ENCODE assay signal across 1 cellular context in genomic region chr2:164711246-164712138, GRCh38.
TF ChIP-seq lines count a peak whose summit lies in the region.

No MANE protein-coding gene starts in this region.

TF ChIP-seq in A549, 52 proteins besides CTCF, POLR2A, EP300 and RAD21 (continued from another document):
- TF ChIP-seq, protein P1, sequence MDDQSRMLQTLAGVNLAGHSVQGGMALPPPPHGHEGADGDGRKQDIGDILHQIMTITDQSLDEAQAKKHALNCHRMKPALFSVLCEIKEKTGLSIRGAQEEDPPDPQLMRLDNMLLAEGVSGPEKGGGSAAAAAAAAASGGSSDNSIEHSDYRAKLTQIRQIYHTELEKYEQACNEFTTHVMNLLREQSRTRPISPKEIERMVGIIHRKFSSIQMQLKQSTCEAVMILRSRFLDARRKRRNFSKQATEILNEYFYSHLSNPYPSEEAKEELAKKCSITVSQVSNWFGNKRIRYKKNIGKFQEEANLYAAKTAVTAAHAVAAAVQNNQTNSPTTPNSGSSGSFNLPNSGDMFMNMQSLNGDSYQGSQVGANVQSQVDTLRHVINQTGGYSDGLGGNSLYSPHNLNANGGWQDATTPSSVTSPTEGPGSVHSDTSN (IDR thresholded peaks at IDR 0.05): 0 out of 2 replicates have a peak, but pooled peaks have one; percentile 57
- no peak for TF ChIP-seq FOSB (CRISPR knock-in tag; IDR thresholded peaks at IDR 0.05)
- no peak; the same call in 2 of the 3 replicates for TF ChIP-seq BCL3 (IDR thresholded peaks at IDR 0.05)
- TF ChIP-seq, protein P2, sequence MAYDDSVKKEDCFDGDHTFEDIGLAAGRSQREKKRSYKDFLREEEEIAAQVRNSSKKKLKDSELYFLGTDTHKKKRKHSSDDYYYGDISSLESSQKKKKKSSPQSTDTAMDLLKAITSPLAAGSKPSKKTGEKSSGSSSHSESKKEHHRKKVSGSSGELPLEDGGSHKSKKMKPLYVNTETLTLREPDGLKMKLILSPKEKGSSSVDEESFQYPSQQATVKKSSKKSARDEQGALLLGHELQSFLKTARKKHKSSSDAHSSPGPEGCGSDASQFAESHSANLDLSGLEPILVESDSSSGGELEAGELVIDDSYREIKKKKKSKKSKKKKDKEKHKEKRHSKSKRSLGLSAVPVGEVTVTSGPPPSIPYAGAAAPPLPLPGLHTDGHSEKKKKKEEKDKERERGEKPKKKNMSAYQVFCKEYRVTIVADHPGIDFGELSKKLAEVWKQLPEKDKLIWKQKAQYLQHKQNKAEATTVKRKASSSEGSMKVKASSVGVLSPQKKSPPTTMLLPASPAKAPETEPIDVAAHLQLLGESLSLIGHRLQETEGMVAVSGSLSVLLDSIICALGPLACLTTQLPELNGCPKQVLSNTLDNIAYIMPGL (CRISPR knock-in tag; IDR thresholded peaks at IDR 0.05; ENCODE audit: borderline replicate concordance): no peak
- no peak for TF ChIP-seq RARB (CRISPR knock-in tag; IDR thresholded peaks at IDR 0.05)
- TF ChIP-seq HOXA7 (CRISPR knock-in tag; IDR thresholded peaks at IDR 0.05): no peak; the same call in 1 of the 2 replicates
- no peak for TF ChIP-seq MAZ (IDR thresholded peaks at IDR 0.05; ENCODE audit: borderline replicate concordance, low read depth, low read length)
- peak; percentile 95 for TF ChIP-seq GATA3 (IDR thresholded peaks at IDR 0.05; ENCODE audit: borderline replicate concordance)
- TF ChIP-seq HOXB5 (CRISPR knock-in tag; IDR thresholded peaks at IDR 0.05): 0 out of 2 replicates have a peak, but pooled peaks have one; percentile 68
- no peak for TF ChIP-seq HEYL (CRISPR knock-in tag; IDR thresholded peaks at IDR 0.05)
- TF ChIP-seq USF2 (IDR thresholded peaks at IDR 0.05): no peak
- no peak for TF ChIP-seq FOXS1 (CRISPR knock-in tag; IDR thresholded peaks at IDR 0.05)
- no peak for TF ChIP-seq KDM5A (IDR thresholded peaks at IDR 0.05)
- TF ChIP-seq CHD2 (IDR thresholded peaks at IDR 0.05; ENCODE audit: low read length, partially characterized antibody): no peak
- no peak for TF ChIP-seq CBX2 (IDR thresholded peaks at IDR 0.05; ENCODE audit: borderline replicate concordance, low read depth)
- TF ChIP-seq SREBF2 (IDR thresholded peaks at IDR 0.05): no peak
- peak; percentile 64 for TF ChIP-seq MAFK (IDR thresholded peaks at IDR 0.05; ENCODE audit: partially characterized antibody)
- no peak for TF ChIP-seq RFX5 (IDR thresholded peaks at IDR 0.05)
- no peak for TF ChIP-seq ZSCAN20 (CRISPR knock-in tag; IDR thresholded peaks at IDR 0.05)
- TF ChIP-seq TFCP2L1 (CRISPR knock-in tag; IDR thresholded peaks at IDR 0.05): no peak
- TF ChIP-seq ATOH8 (CRISPR knock-in tag; IDR thresholded peaks at IDR 0.05; ENCODE audit: low read depth): no peak
- no peak for TF ChIP-seq CBX8 (IDR thresholded peaks at IDR 0.05)
